In the genomic region with DNA sequence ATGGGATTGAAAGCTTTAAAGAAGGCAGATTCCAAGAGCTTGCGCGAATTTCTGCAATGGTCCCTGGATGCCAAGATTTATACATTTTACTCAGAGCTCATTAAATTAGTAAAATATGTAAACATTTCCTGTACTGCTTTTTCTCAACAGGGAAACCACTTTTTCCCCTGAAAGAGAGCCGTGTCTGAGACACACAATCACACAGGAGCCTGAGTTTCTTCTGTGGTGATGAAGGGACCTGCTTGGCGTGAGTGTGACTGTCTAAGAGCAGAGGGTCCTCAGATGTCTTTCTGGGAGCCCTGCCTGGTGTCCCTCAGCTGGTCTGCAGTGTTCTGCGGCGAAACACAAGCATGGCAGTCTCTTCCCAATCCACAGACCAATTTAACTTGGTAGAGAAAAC, we compare ENCODE assay signal across 2 cellular contexts.
TF ChIP-seq lines count a peak whose summit lies in the region.

No MANE protein-coding gene starts in this region.

TF ChIP-seq in GM12878, 131 proteins besides CTCF, POLR2A, EP300 and RAD21:
- TF ChIP-seq SUPT20H (IDR thresholded peaks at IDR 0.05; ENCODE audit: borderline replicate concordance, control insufficient read depth, low read depth, low read length) (no peak), MYC (IDR thresholded peaks at IDR 0.05; ENCODE audit: insufficient read depth, insufficient read length, insufficient replicate concordance, low read length, severe bottlenecking) (no peak), RUNX3 (IDR thresholded peaks at IDR 0.05; ENCODE audit: low read length) (peak; percentile 19; the same call in 1 of the 2 replicates)

TF ChIP-seq in HEK293T, 16 proteins besides CTCF, POLR2A, EP300 and RAD21:
- TF ChIP-seq SUZ12 (IDR thresholded peaks at IDR 0.05) (no peak), HDGF (IDR thresholded peaks at IDR 0.05; ENCODE audit: borderline replicate concordance) (no peak), BHLHE40 (IDR thresholded peaks at IDR 0.05; ENCODE audit: borderline replicate concordance) (no peak), ARNT (IDR thresholded peaks at IDR 0.05) (no peak), FOXK2 (IDR thresholded peaks at IDR 0.05) (no peak), SP1 (IDR thresholded peaks at IDR 0.05) (no peak), L3MBTL2 (conservative IDR thresholded peaks at IDR 0.05) (no peak), LEF1 (IDR thresholded peaks at IDR 0.05; ENCODE audit: borderline replicate concordance) (no peak), TARDBP (IDR thresholded peaks at IDR 0.05) (no peak), ELF4 (IDR thresholded peaks at IDR 0.05) (no peak), CTBP1 (IDR thresholded peaks at IDR 0.05; ENCODE audit: borderline replicate concordance) (no peak), FOXM1 (IDR thresholded peaks at IDR 0.05; ENCODE audit: borderline replicate concordance) (no peak), FOXA1 (IDR thresholded peaks at IDR 0.05) (no peak), NFRKB (IDR thresholded peaks at IDR 0.05) (no peak), ZNF384 (IDR thresholded peaks at IDR 0.05) (no peak)
- TF ChIP-seq, protein P1, sequence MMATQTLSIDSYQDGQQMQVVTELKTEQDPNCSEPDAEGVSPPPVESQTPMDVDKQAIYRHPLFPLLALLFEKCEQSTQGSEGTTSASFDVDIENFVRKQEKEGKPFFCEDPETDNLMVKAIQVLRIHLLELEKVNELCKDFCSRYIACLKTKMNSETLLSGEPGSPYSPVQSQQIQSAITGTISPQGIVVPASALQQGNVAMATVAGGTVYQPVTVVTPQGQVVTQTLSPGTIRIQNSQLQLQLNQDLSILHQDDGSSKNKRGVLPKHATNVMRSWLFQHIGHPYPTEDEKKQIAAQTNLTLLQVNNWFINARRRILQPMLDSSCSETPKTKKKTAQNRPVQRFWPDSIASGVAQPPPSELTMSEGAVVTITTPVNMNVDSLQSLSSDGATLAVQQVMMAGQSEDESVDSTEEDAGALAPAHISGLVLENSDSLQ (IDR thresholded peaks at IDR 0.05), result no peak
